In genomic region chr10:124602121-124602561, GRCh38 we compare ENCODE assay signal across 17 cellular contexts.
A peak's percentile ranks its signal among the peaks of the same experiment; 100 is the strongest.
DNase-seq lines count a peak whose midpoint lies in the region; ATAC-seq lines count a peak whose summit lies in the region.
"Had no signal": no experiment of that assay in that cellular context is flagged by ENCODE, and none has a peak within 500 bp of the region (broad histone marks: within the 10 kb centered on the region; RNA-seq: fewer than 3 reads in every experiment).

No MANE protein-coding gene starts in this region.

- peak overlapping the region; percentile 99 for H3K27ac ChIP-seq in substantia nigra (ENCODE audit: low read depth, low read length, poor library complexity, severe bottlenecking)
- H3K27ac ChIP-seq: KMS-11 had no signal

- DNase-seq in left ventricle myocardium superior (peak; percentile 13), left cardiac atrium (no peak), NAMALWA (ENCODE audit: low spot score) (peak; percentile 83), memory B cell (ENCODE audit: low spot score in 2 of 2) (no peak), substantia nigra (lab: John Stamatoyannopoulos, UW) (no peak), DMS53 (lab: John Stamatoyannopoulos, UW) (no peak)
- DNase-seq: Caco-2, DMS79, GDM1, MG63, NCI-H1105, NCI-H187 treated with DMSO at 0.1 percent for 48 hours, NCI-H774 had no signal

- H3K27me3 Mint-ChIP-seq in memory B cell = no peaks in the 10 kb centered on the region

- H3K4me3 Mint-ChIP-seq in memory B cell = peak overlapping the region; percentile 65
- H3K4me3 Mint-ChIP-seq: GM23338 had no signal

- ATAC-seq in left ventricle myocardium superior (no peak), left cardiac atrium (no peak), memory B cell (ENCODE audit: low read depth) (peak; percentile 7), GM18511 (IDR thresholded peaks at IDR 0.05; ENCODE audit: unreplicated experiment) (no peak), HG03045 (IDR thresholded peaks at IDR 0.05; ENCODE audit: unreplicated experiment) (no peak)
- ATAC-seq: GM23338 had no signal

- H3K4me1 Mint-ChIP-seq in memory B cell = peaks cover 49% of the 10 kb centered on the region

- peaks cover 7% of the 10 kb centered on the region for H3K36me3 Mint-ChIP-seq in memory B cell

- peak overlapping the region; percentile 97 for H3K27ac Mint-ChIP-seq in memory B cell
- H3K27ac Mint-ChIP-seq: GM23338 had no signal

- intact Hi-C loops in left ventricle myocardium superior (cut with micrococcal nuclease) (no loop called here), left cardiac atrium (cut with DNase I) (no loop called here)

- peaks cover 1% of the 10 kb centered on the region for H3K9me3 Mint-ChIP-seq in memory B cell
- H3K9me3 Mint-ChIP-seq: GM23338 had no signal

Comparison
In these comparisons a context has a peak if more than half of its experiments do, and no peak if none do; other contexts are left out.
1. DNase-seq: peak in left ventricle myocardium superior (single experiment) and NAMALWA (single experiment); none in left cardiac atrium (single experiment), memory B cell (0 of 2), substantia nigra (0 of 49) and DMS53 (single experiment).